ENCODE assay signal across 1 cellular context in the genomic region with DNA sequence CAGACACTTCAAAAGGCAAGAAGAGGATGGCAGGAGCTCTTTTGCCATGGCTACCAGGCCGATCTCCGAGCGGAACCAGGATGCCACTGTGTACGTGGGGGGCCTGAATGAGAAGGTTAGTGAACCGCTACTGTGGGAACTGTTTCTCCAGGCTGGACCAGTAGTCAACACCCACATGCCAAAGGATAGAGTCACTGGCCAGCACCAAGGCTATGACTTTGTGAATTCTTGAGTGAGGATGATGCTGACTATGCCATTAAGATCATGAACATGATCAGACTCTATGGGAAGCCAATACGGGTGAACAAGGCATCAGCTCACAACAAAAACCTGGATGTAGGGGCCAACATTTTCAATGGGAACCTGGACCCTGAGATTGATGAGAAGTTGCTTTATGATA.
TF ChIP-seq lines count a peak whose summit lies in the region.

No MANE protein-coding gene starts in this region.

TF ChIP-seq in SK-N-SH treated with all-trans-retinoic acid at 6 μM for 48 hours, 23 proteins besides CTCF, POLR2A, EP300 and RAD21 (continued from another document):
- TF ChIP-seq, protein P1, sequence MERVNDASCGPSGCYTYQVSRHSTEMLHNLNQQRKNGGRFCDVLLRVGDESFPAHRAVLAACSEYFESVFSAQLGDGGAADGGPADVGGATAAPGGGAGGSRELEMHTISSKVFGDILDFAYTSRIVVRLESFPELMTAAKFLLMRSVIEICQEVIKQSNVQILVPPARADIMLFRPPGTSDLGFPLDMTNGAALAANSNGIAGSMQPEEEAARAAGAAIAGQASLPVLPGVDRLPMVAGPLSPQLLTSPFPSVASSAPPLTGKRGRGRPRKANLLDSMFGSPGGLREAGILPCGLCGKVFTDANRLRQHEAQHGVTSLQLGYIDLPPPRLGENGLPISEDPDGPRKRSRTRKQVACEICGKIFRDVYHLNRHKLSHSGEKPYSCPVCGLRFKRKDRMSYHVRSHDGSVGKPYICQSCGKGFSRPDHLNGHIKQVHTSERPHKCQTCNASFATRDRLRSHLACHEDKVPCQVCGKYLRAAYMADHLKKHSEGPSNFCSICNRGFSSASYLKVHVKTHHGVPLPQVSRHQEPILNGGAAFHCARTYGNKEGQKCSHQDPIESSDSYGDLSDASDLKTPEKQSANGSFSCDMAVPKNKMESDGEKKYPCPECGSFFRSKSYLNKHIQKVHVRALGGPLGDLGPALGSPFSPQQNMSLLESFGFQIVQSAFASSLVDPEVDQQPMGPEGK (CRISPR knock-in tag; IDR thresholded peaks at IDR 0.05; ENCODE audit: borderline replicate concordance), result no peak
